In genomic region chr3:4824948-4825325, GRCh38 we compare ENCODE assay signal across 9 cellular contexts.
DNase-seq lines count a peak whose midpoint lies in the region; ATAC-seq and TF ChIP-seq lines count a peak whose summit lies in the region.
"Had no signal": no experiment of that assay in that cellular context is flagged by ENCODE, and none has a peak within 500 bp of the region (broad histone marks: within the 10 kb centered on the region; RNA-seq: fewer than 3 reads in every experiment).

No MANE protein-coding gene starts in this region.

- no peak for DNase-seq in CD4-positive, alpha-beta memory T cell
- DNase-seq in NB4 (ENCODE audit: low read depth) (peak; percentile 42), dedifferentiated amniotic fluid mesenchymal stem cell (ENCODE audit: extremely low spot score) (peak; percentile 22), non-pigmented ciliary epithelial cell (ENCODE audit: low read depth) (peak; percentile 36), HK-2 (ENCODE audit: unreplicated experiment) (no peak), cerebellar nuclear complex (lab: John Stamatoyannopoulos, UW) (no peak), GM10248 (ENCODE audit: extremely low spot score) (no peak)
- DNase-seq: NCI-H2107 had no signal

- CTCF ChIA-PET in CD4-positive, alpha-beta memory T cell (lab: Charles Lee; ENCODE audit: partially characterized antibody), result interaction anchor here (0.7 to 2.6 kb wide), 9 partner anchors 11 to 203 kb away, joined by 3 to 16 read pairs (median 3); partner anchors contain the start of gene BHLHE40
- CTCF ChIA-PET in GM10248 (lab: Yijun Ruan, JAX), result interaction anchor here (1.0 to 5.0 kb wide), 5 partner anchors 9 to 113 kb away, joined by 3 to 24 read pairs (median 4); no protein-coding TSS in a partner anchor

- no peaks in the 10 kb centered on the region for H3K27me3 ChIP-seq in CD4-positive, alpha-beta memory T cell (ENCODE audit: insufficient read depth, low read length)

- peak overlapping the region; percentile 88 to 98 (median 95) for H3K27ac Mint-ChIP-seq in CD4-positive, alpha-beta memory T cell

- ATAC-seq in GM18517 (IDR thresholded peaks at IDR 0.05; ENCODE audit: unreplicated experiment), result no peak

- no peaks in the 10 kb centered on the region for H3K36me3 ChIP-seq in CD4-positive, alpha-beta memory T cell (ENCODE audit: insufficient read depth, low read length)

- intact Hi-C loops in CD4-positive, alpha-beta memory T cell (cut with micrococcal nuclease), result loop anchor here (5.0 kb wide), 1 partner anchor 113 kb away; no protein-coding TSS in a partner anchor

- no peaks in the 10 kb centered on the region for H3K9me3 ChIP-seq in CD4-positive, alpha-beta memory T cell (ENCODE audit: control insufficient read depth in 1 of 2, low read length in 2 of 2)

- no peak overlapping the region for H3K4me3 ChIP-seq in CD4-positive, alpha-beta memory T cell (ENCODE audit: low read length in 2 of 2)
- H3K4me3 ChIP-seq in NB4 (ENCODE audit: low read depth, low read length), result no peak overlapping the region

- no peaks in the 10 kb centered on the region for H3K27me3 Mint-ChIP-seq in CD4-positive, alpha-beta memory T cell

- peaks cover 0 to 2% (median 0%) of the 10 kb centered on the region in 8 donors for H3K9me3 Mint-ChIP-seq in CD4-positive, alpha-beta memory T cell

- POLR2A ChIA-PET in CD4-positive, alpha-beta memory T cell (lab: Charles Lee; ENCODE audit: partially characterized antibody), result interaction anchor here (1.2 to 12.7 kb wide), 5 partner anchors 10 to 202 kb away, joined by 3 to 254 read pairs (median 7); partner anchors contain the start of gene BHLHE40
- POLR2A ChIA-PET in GM10248 (lab: Yijun Ruan, JAX), result no interaction called here

- TF ChIP-seq CTCF in NB4 (IDR thresholded peaks at IDR 0.05; ENCODE audit: low read depth, low read length), result no peak
- TF ChIP-seq CTCF in GM10248 (IDR thresholded peaks at IDR 0.05; ENCODE audit: control extremely low read depth, extremely low read depth, low read depth, missing control alignments), result no peak

- TF ChIP-seq POLR2A in NB4 (IDR thresholded peaks at IDR 0.05; ENCODE audit: extremely low read depth, insufficient read length), result no peak

- peaks cover 8 to 9% of the 10 kb centered on the region in 2 donors for H3K36me3 Mint-ChIP-seq in CD4-positive, alpha-beta memory T cell

- H3K4me1 Mint-ChIP-seq in CD4-positive, alpha-beta memory T cell, result peaks cover 70 to 98% (median 92%) of the 10 kb centered on the region in 4 donors

- peak overlapping the region; percentile 33 for H3K27ac ChIP-seq in CD4-positive, alpha-beta memory T cell (ENCODE audit: low read depth, low read length)

- peaks cover 94% of the 10 kb centered on the region for H3K4me1 ChIP-seq in CD4-positive, alpha-beta memory T cell (ENCODE audit: insufficient read depth, low read length)

- peak overlapping the region; percentile 60 to 94 (median 88) for H3K4me3 Mint-ChIP-seq in CD4-positive, alpha-beta memory T cell

Comparison
In these comparisons a context has a peak if more than half of its experiments do, and no peak if none do; other contexts are left out.
1. DNase-seq: peak in NB4 (single experiment), dedifferentiated amniotic fluid mesenchymal stem cell (single experiment) and non-pigmented ciliary epithelial cell (single experiment); none in CD4-positive, alpha-beta memory T cell (0 of 5), HK-2 (single experiment), cerebellar nuclear complex (0 of 2) and GM10248 (single experiment).